8 cellular contexts compared by ENCODE assay signal in genomic region chr18:12702221-12703095, GRCh38. TPM values are rescaled to one million over a fixed set of nuclear protein-coding genes. Genes with fewer than 3 reads are reported as not detected.
DNase-seq lines count a peak whose midpoint lies in the region; ATAC-seq and TF ChIP-seq lines count a peak whose summit lies in the region.

TSS of gene CEP76 (minus strand) at chr18:12702723. CDS start at chr18:12702548, 175 bp downstream.
TSS of gene PSMG2 (plus strand) at chr18:12703042. CDS start at chr18:12703108, 66 bp downstream.

- intact Hi-C loops in left ventricle myocardium superior (cut with micrococcal nuclease): no loop called here

- no peaks in the 10 kb centered on the region for H3K9me3 ChIP-seq in T-helper 17 cell (ENCODE audit: control insufficient read depth, low read length, poor library complexity, severe bottlenecking)

- H3K27ac Mint-ChIP-seq in T-helper 17 cell: peak within 1 kb of the TSS; percentile 97

- peaks cover under 1% of the 10 kb centered on the region for H3K36me3 ChIP-seq in urinary bladder (ENCODE audit: insufficient read depth)

- under 1% methylated on average over 89 of the region's 89 CpGs for WGBS in urinary bladder

- in situ Hi-C loops in GM13977 (cut with MboI; ENCODE audit: low pct_unique_long_range_greater_than_20kb, low sequenced_read_pairs, unreplicated experiment): no loop called here

- H3K4me3 ChIP-seq in urinary bladder (ENCODE audit: low read depth, low read length): peak within 1 kb of the TSS; percentile 81

- TF ChIP-seq CTCF in GM13977 (IDR thresholded peaks at IDR 0.05; ENCODE audit: extremely low read depth, insufficient read depth, missing control alignments): no peak

- peak within 1 kb of the TSS; percentile 97 for H3K4me3 Mint-ChIP-seq in T-helper 17 cell

- peak within 1 kb of the TSS; percentile 98 for H3K27ac ChIP-seq in urinary bladder (ENCODE audit: low read depth)

- peak; percentile 86 for ATAC-seq in HG02798 (IDR thresholded peaks at IDR 0.05; ENCODE audit: poor library complexity, unreplicated experiment)
- ATAC-seq in T-helper 17 cell: peak; percentile 83
- peak; percentile 98 for ATAC-seq in left ventricle myocardium superior

- peaks cover 39% of the 10 kb centered on the region for H3K4me1 Mint-ChIP-seq in T-helper 17 cell

- peak; percentile 93 for DNase-seq in GM13977 (ENCODE audit: low spot score)
- peak; percentile 80 for DNase-seq in NCI-H146 treated with DMSO at 0.1 percent for 48 hours (lab: John Stamatoyannopoulos, UW; ENCODE audit: unreplicated experiment)
- DNase-seq in T-helper 17 cell: peak; percentile 73 to 77 (median 77)
- DNase-seq in amniotic stem cell (lab: John Stamatoyannopoulos, UW): peak; percentile 69
- DNase-seq in left ventricle myocardium superior: peak; percentile 97
- peak; percentile 57 for DNase-seq in pulmonary artery endothelial cell (ENCODE audit: low read depth, low spot score)

- no peaks in the 10 kb centered on the region for H3K27me3 Mint-ChIP-seq in T-helper 17 cell

- H3K4me1 ChIP-seq in urinary bladder (ENCODE audit: insufficient read depth): peaks cover 2% of the 10 kb centered on the region

- H3K36me3 Mint-ChIP-seq in T-helper 17 cell (ENCODE audit: low read depth): peaks cover 7% of the 10 kb centered on the region

RNA-seq across cellular contexts. Expression of gene CEP76, which starts in this region (rescaled TPM):
- total RNA-seq in T-helper 17 cell: 10 to 100 TPM in 1 of 2 donors, 1 to 10 TPM in 1; 8.9 to 10.5 TPM
- 3.7 TPM for total RNA-seq in left ventricle myocardium superior
- total RNA-seq in pulmonary artery endothelial cell: 10.6 and 16.7 TPM in 2 replicates
- total RNA-seq in urinary bladder: 14.3 TPM
- polyA plus RNA-seq in urinary bladder: 4.4 TPM

RNA-seq across cellular contexts. Expression of gene PSMG2, which starts in this region (rescaled TPM):
- total RNA-seq in T-helper 17 cell (10 to 100 TPM; 49.6 to 60.7 TPM), left ventricle myocardium superior (40.6 TPM), pulmonary artery endothelial cell (69.1 and 89.0 TPM in 2 replicates), urinary bladder (100 TPM)
- 103 TPM for polyA plus RNA-seq in urinary bladder

Comparison
In these comparisons a context has a peak if more than half of its experiments do, and no peak if none do; other contexts are left out.
1. Peak in every context shown above with its lines: DNase-seq, ATAC-seq, H3K4me3 ChIP-seq and H3K27ac ChIP-seq.